26 cellular contexts compared by ENCODE assay signal in the genomic region with DNA sequence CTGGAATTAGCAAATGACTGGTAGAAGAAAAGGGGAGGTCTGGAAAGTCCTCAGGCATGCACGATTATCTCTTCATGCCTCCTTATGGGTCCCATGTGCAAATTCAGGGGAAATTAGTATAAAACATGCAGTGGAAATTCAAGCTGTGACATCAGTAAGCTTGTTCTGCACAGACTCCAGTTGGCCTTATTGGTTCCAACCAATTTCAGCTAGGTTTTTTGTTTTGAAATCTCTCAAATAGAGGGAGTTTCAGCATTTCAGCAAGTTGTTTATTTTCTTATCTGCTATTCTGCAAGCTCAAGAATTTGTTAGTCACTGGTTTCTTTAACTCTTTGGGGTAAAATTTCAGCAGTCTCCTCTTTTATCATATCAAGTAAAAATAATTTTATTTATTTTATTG. TPM values are rescaled to one million over a fixed set of nuclear protein-coding genes. Genes with fewer than 3 reads are reported as not detected.
DNase-seq lines count a peak whose midpoint lies in the region; FAIRE-seq and TF ChIP-seq lines count a peak whose summit lies in the region.
"Had no signal": no experiment of that assay in that cellular context is flagged by ENCODE, and none has a peak within 500 bp of the region (broad histone marks: within the 10 kb centered on the region; RNA-seq: fewer than 3 reads in every experiment).

No MANE protein-coding gene starts in this region.

- no peak for FAIRE-seq in astrocyte (lab: Jason Lieb, UNC)
- FAIRE-seq: D721Med, GM19239 had no signal

- no peaks in the 10 kb centered on the region for H3K79me2 ChIP-seq in astrocyte (ENCODE audit: insufficient read depth, low read length)

- no peaks in the 10 kb centered on the region for H3K9me3 ChIP-seq in astrocyte (ENCODE audit: insufficient read depth, low read depth, low read length)

- H3K4me1 ChIP-seq in astrocyte (ENCODE audit: insufficient read depth, low read length) = peaks cover 8% of the 10 kb centered on the region

- H4K20me1 ChIP-seq in astrocyte (ENCODE audit: insufficient read depth, low read length) = no peaks in the 10 kb centered on the region

- no peaks in the 10 kb centered on the region for H3K27me3 ChIP-seq in astrocyte (ENCODE audit: insufficient read depth, low read length)

- H3K4me2 ChIP-seq in astrocyte (ENCODE audit: low read length) = peak overlapping the region; percentile 7

- H3K36me3 ChIP-seq in astrocyte (ENCODE audit: insufficient read depth, low read length) = no peaks in the 10 kb centered on the region

- no peak overlapping the region for H3K4me3 ChIP-seq in astrocyte (ENCODE audit: insufficient read depth, low read depth, low read length)
- H3K4me3 ChIP-seq: skin epidermis had no signal

- no peaks in the 10 kb centered on the region for H3K9me3 Mint-ChIP-seq in astrocyte (ENCODE audit: unreplicated experiment)
- H3K9me3 Mint-ChIP-seq: brain had no signal

- H3K9ac ChIP-seq in astrocyte (ENCODE audit: low read length) = no peak overlapping the region

- no peak overlapping the region for H2AFZ ChIP-seq in astrocyte (ENCODE audit: low read depth, low read length)

- H3K36me3 Mint-ChIP-seq in astrocyte (ENCODE audit: low read depth, unreplicated experiment) = no peaks in the 10 kb centered on the region
- H3K36me3 Mint-ChIP-seq: activated naive CD4-positive, alpha-beta T cell treated with anti-CD3 and anti-CD28 coated beads, Interleukin-2, amount 50 U/mL, for 72 hours; brain; IgD-negative memory B cell; natural killer cell treated with Interleukin-12 subunit alpha and Interleukin-12 subunit beta and Interleukin-15 and Interleukin-18, amount 100 ng/mL, for 72 hours had no signal

- peak; percentile 23 for DNase-seq in ELR (ENCODE audit: low read depth)
- DNase-seq in astrocyte (ENCODE audit: low read depth) = peak; percentile 43
- DNase-seq in fibroblast of the conjunctiva (ENCODE audit: low read depth) = peak; percentile 38
- DNase-seq in smooth muscle cell of the brain vasculature (ENCODE audit: low read depth, low spot score) = peak; percentile 36
- DNase-seq in occipital lobe (lab: John Stamatoyannopoulos, UW) = no peak
- no peak for DNase-seq in midbrain (lab: John Stamatoyannopoulos, UW)
- no peak for DNase-seq in DMS79 treated with DMSO at 0.1 percent for 48 hours (lab: John Stamatoyannopoulos, UW)
- DNase-seq: activated T-cell treated with anti-CD3 and anti-CD28 coated beads, Interleukin-2, amount 50 U/mL, for 72 hours; C1 segment of cervical spinal cord; GDM1; left colon; MM.1S; NCI-H345; SHP77; stimulated activated CD4-positive, alpha-beta T cell treated with anti-CD3 and anti-CD28 coated beads, Interleukin-2, amount 100 ng/mL, for 48 hours; stimulated activated naive CD8-positive, alpha-beta T cell treated with anti-CD3 and anti-CD28 coated beads, Interleukin-15, Interleukin-2, amounts not matched to agents 100 U/mL and 50 U/mL, for 24 hours had no signal

- TF ChIP-seq CTCF in astrocyte (IDR thresholded peaks at IDR 0.05; ENCODE audit: insufficient read depth, low read depth, low read length) = no peak

- H3K27ac ChIP-seq in astrocyte (ENCODE audit: low read depth, low read length) = no peak overlapping the region
- H3K27ac ChIP-seq: skin epidermis had no signal

- peaks cover 11% of the 10 kb centered on the region for H3K4me1 Mint-ChIP-seq in astrocyte (ENCODE audit: low read depth, unreplicated experiment)
- H3K4me1 Mint-ChIP-seq: brain, IgD-negative memory B cell had no signal

- H3K27me3 Mint-ChIP-seq in astrocyte (ENCODE audit: low read depth, unreplicated experiment) = peaks cover 7% of the 10 kb centered on the region
- H3K27me3 Mint-ChIP-seq: IgD-negative memory B cell, progenitor cell of endocrine pancreas had no signal

- H3K4me3 Mint-ChIP-seq in astrocyte (ENCODE audit: unreplicated experiment) = no peak overlapping the region
- H3K4me3 Mint-ChIP-seq: activated T-cell treated with anti-CD3 and anti-CD28 coated beads, Interleukin-2, amount 50 U/mL, for 72 hours; brain; dendritic cell treated with granulocyte-macrophage colony-stimulating factor and Interleukin-4, amounts not matched to agents 40 ng/mL and 50 ng/mL, for 4 days; IgD-negative memory B cell; natural killer cell treated with Interleukin-12 subunit alpha and Interleukin-12 subunit beta and Interleukin-15 and Interleukin-18, amount 100 ng/mL, for 72 hours had no signal

- H3K27ac Mint-ChIP-seq in astrocyte (ENCODE audit: unreplicated experiment) = no peak overlapping the region
- H3K27ac Mint-ChIP-seq: activated naive CD4-positive, alpha-beta T cell treated with anti-CD3 and anti-CD28 coated beads, Interleukin-2, amount 50 U/mL, for 72 hours; activated T-cell treated with anti-CD3 and anti-CD28 coated beads, Interleukin-2, amount 50 U/mL, for 72 hours; brain; dendritic cell treated with granulocyte-macrophage colony-stimulating factor and Interleukin-4, amounts not matched to agents 40 ng/mL and 50 ng/mL, for 4 days; IgD-negative memory B cell; natural killer cell treated with Interleukin-12 subunit alpha and Interleukin-12 subunit beta and Interleukin-15 and Interleukin-18, amount 100 ng/mL, for 72 hours; progenitor cell of endocrine pancreas had no signal

RNA-seq across cellular contexts. Expression of a gene that starts 0.8 kb away (rescaled TPM):
- total RNA-seq in astrocyte = not detected in 2 replicates
- total RNA-seq in occipital lobe = not detected
- total RNA-seq: activated CD8-positive, alpha-beta memory T cell treated with anti-CD3 and anti-CD28 coated beads for 36 hours; activated naive CD4-positive, alpha-beta T cell treated with anti-CD3 and anti-CD28 coated beads, Interleukin-2, amount 50 U/mL, for 72 hours; activated T-cell treated with anti-CD3 and anti-CD28 coated beads, Interleukin-2, amount 50 U/mL, for 72 hours; left colon; natural killer cell treated with Interleukin-12 subunit alpha and Interleukin-12 subunit beta and Interleukin-15 and Interleukin-18, amount 100 ng/mL, for 72 hours; progenitor cell of endocrine pancreas had no signal

Comparison
In these comparisons a context has a peak if more than half of its experiments do, and no peak if none do; other contexts are left out.
1. DNase-seq: peak in ELR (single experiment), astrocyte (single experiment), fibroblast of the conjunctiva (single experiment) and smooth muscle cell of the brain vasculature (single experiment); none in occipital lobe (single experiment), midbrain (single experiment) and DMS79 treated with DMSO at 0.1 percent for 48 hours (single experiment).